13 cellular contexts compared by ENCODE assay signal in the genomic region with DNA sequence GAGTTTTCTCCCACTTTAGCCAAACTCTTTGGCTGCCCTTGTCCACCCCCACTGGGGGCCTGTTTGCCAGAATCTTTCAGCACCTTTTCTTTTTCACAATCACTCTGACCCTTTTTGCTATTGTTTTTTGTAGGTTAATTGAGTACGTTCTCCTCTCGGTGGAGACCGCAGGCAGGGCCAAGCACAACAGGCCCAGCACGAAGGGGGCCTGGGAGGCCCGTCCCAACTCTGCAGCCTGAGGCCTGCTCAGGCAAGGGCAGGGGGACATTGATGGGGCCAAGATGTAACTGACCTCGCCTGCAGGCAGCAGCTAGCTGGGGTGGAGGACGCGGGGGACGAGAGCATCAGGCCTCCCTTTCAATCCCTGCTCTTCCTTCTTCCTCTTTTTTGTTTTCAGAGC. TPM values are rescaled to one million over a fixed set of nuclear protein-coding genes. Genes with fewer than 3 reads are reported as not detected.
DNase-seq lines count a peak whose midpoint lies in the region; ATAC-seq, FAIRE-seq and TF ChIP-seq lines count a peak whose summit lies in the region.
"Had no signal": no experiment of that assay in that cellular context is flagged by ENCODE, and none has a peak within 500 bp of the region (broad histone marks: within the 10 kb centered on the region; RNA-seq: fewer than 3 reads in every experiment).

No MANE protein-coding gene starts in this region.

- DNase-seq in HepG2 (ENCODE audit: low spot score) (no peak), right lobe of liver (no peak), osteocyte (ENCODE audit: extremely low spot score, unreplicated experiment) (no peak), cerebellar nuclear complex (lab: John Stamatoyannopoulos, UW) (no peak), coronary artery (ENCODE audit: low spot score) (no peak)
- DNase-seq: 8988T; AML-193; CD4-positive, CD25-positive, alpha-beta regulatory T cell; DMS53 had no signal

- TF ChIP-seq CTCF in HepG2 (CRISPR knock-in tag; IDR thresholded peaks at IDR 0.05) = no peak
- no peak for TF ChIP-seq CTCF in right lobe of liver (IDR thresholded peaks at IDR 0.05)
- no peak for TF ChIP-seq CTCF in nephron (IDR thresholded peaks at IDR 0.05; ENCODE audit: unreplicated experiment in 3 of 3)
- no peak for TF ChIP-seq CTCF in osteocyte (IDR thresholded peaks at IDR 0.05)
- no peak for TF ChIP-seq CTCF in coronary artery (IDR thresholded peaks at IDR 0.05)

- ATAC-seq in HepG2 = peak; percentile 20; the same call in 1 of the 3 replicates
- no peak for ATAC-seq in right lobe of liver
- no peak for ATAC-seq in HG03378 (IDR thresholded peaks at IDR 0.05; ENCODE audit: unreplicated experiment)

- no peak overlapping the region for H3K4me2 ChIP-seq in HepG2 (ENCODE audit: low read depth, low read length)
- H3K4me2 ChIP-seq: BLaER1 had no signal

- H2AFZ ChIP-seq in HepG2 (ENCODE audit: low read length) = no peak overlapping the region

- CTCF ChIA-PET in HepG2 (lab: Yijun Ruan, JAX; ENCODE audit: low intra/inter-chr PET ratio, low total read pairs) = interaction anchor here (2.8 kb wide), 1 partner anchor 393 kb away, joined by 28 read pairs; no protein-coding TSS in a partner anchor

- WGBS in HepG2 (ENCODE audit: low lambda C conversion rate) = 20% methylated on average over 9 of the region's 9 CpGs
- WGBS in right lobe of liver (ENCODE audit: insufficient coverage, low coverage, low lambda C conversion rate, missing lambda C conversion rate) = 57% methylated on average over 7 of the region's 9 CpGs

- peaks cover 4 to 31% of the 10 kb centered on the region in 2 experiments; a peak in 4 of 5 replicates for H3K27me3 ChIP-seq in HepG2 (ENCODE audit: control insufficient read depth in 1 of 2, insufficient read depth in 2 of 2, low read length in 2 of 2)
- no peaks in the 10 kb centered on the region for H3K27me3 ChIP-seq in right lobe of liver
- H3K27me3 ChIP-seq: BLaER1 had no signal

- no peak for FAIRE-seq in HepG2 (lab: Jason Lieb, UNC)
- FAIRE-seq: H54 had no signal

- H3K4me1 ChIP-seq in HepG2 (ENCODE audit: insufficient read depth, low read length) (no peaks in the 10 kb centered on the region), right lobe of liver (no peaks in the 10 kb centered on the region)

- POLR2A ChIA-PET in HepG2 (lab: Yijun Ruan, JAX) = no interaction called here

- no peak overlapping the region for H3K4me3 ChIP-seq in HepG2 (replicated peaks in 1 of 3; ENCODE audit: insufficient read depth in 1 of 3, low read depth in 2 of 3, low read length in 3 of 3)
- H3K4me3 ChIP-seq in right lobe of liver = no peak overlapping the region
- H3K4me3 ChIP-seq in coronary artery = no peak overlapping the region
- H3K4me3 ChIP-seq: BLaER1 had no signal

- H3K9me3 Mint-ChIP-seq in nephron (no peaks in the 10 kb centered on the region), osteocyte (ENCODE audit: unreplicated experiment) (no peaks in the 10 kb centered on the region)

- H3K27ac ChIP-seq in HepG2 (ENCODE audit: extremely low read length, insufficient read depth, low read length) (no peak overlapping the region), right lobe of liver (no peak overlapping the region), coronary artery (no peak overlapping the region)
- H3K27ac ChIP-seq: BLaER1 had no signal

- H3K27ac Mint-ChIP-seq in nephron (peak overlapping the region in 2 of 3 experiments; percentile 47 to 84), osteocyte (ENCODE audit: unreplicated experiment) (peak overlapping the region; percentile 33)
- H3K27ac Mint-ChIP-seq: CD4-positive, CD25-positive, alpha-beta regulatory T cell had no signal

- in situ Hi-C loops in HepG2 (cut with HindIII; ENCODE audit: extremely low pct_ligation_motif_present, low pct_unique_long_range_greater_than_20kb) = loop anchor here (5.0 to 25.0 kb wide), 2 partner anchors 390 to 630 kb away; no protein-coding TSS in a partner anchor

- H3K36me3 ChIP-seq in HepG2 (replicated peaks in 1 of 2; ENCODE audit: control insufficient read depth in 1 of 2, insufficient read depth in 2 of 2, low read length in 2 of 2) (no peaks in the 10 kb centered on the region), right lobe of liver (no peaks in the 10 kb centered on the region)
- H3K36me3 ChIP-seq: BLaER1 had no signal

- TF ChIP-seq POLR2A in HepG2 (IDR thresholded peaks at IDR 0.05; ENCODE audit: insufficient read depth in 1 of 2, low read depth in 2 of 2, low read length in 2 of 2) (no peak), right lobe of liver (IDR thresholded peaks at IDR 0.05) (no peak)

- no peaks in the 10 kb centered on the region for H3K36me3 Mint-ChIP-seq in nephron (ENCODE audit: low read depth)
- no peaks in the 10 kb centered on the region for H3K36me3 Mint-ChIP-seq in osteocyte (ENCODE audit: unreplicated experiment)
- H3K36me3 Mint-ChIP-seq: CD4-positive, CD25-positive, alpha-beta regulatory T cell had no signal

- intact Hi-C loops in HepG2 (cut with micrococcal nuclease; ENCODE audit: unreplicated experiment) (no loop called here), right lobe of liver (cut with DNase I) (loop anchor here in 1 of 2 donors (5.0 kb wide), 1 partner anchor 395 kb away; no protein-coding TSS in a partner anchor)

- TF ChIP-seq EP300 in HepG2 (IDR thresholded peaks at IDR 0.05; ENCODE audit: low read depth in 2 of 2, low read length in 2 of 2) (no peak), HepG2 (CRISPR knock-in tag; IDR thresholded peaks at IDR 0.05; ENCODE audit: borderline replicate concordance) (no peak)

- H3K4me1 Mint-ChIP-seq in nephron (peaks cover 35% of the 10 kb centered on the region), osteocyte (ENCODE audit: unreplicated experiment) (peaks cover 11% of the 10 kb centered on the region)

- no TSS peak for BruUV-seq in HepG2 (replicated peaks; lab: Mats Ljungman, UMichigan)

- no peak overlapping the region for H3K4me3 Mint-ChIP-seq in nephron
- H3K4me3 Mint-ChIP-seq in osteocyte (ENCODE audit: unreplicated experiment) = no peak overlapping the region

- no peaks in the 10 kb centered on the region for H3K79me2 ChIP-seq in HepG2 (ENCODE audit: insufficient read depth, low read length)

- TF ChIP-seq RAD21 in HepG2 (CRISPR knock-in tag; IDR thresholded peaks at IDR 0.05) = no peak

- H3K27me3 Mint-ChIP-seq in nephron (ENCODE audit: low read depth) (peaks cover 10% of the 10 kb centered on the region), osteocyte (ENCODE audit: unreplicated experiment) (peaks cover 13% of the 10 kb centered on the region)

- H3K9ac ChIP-seq in HepG2 (ENCODE audit: insufficient read depth, low read depth, low read length) = no peak overlapping the region
- H3K9ac ChIP-seq: BLaER1 had no signal

- no peaks in the 10 kb centered on the region for H4K20me1 ChIP-seq in HepG2 (ENCODE audit: insufficient read depth, low read length)
- H4K20me1 ChIP-seq: BLaER1 had no signal

- H3K9me3 ChIP-seq in HepG2 (ENCODE audit: low read length) = no peaks in the 10 kb centered on the region
- H3K9me3 ChIP-seq in right lobe of liver = no peaks in the 10 kb centered on the region
- H3K9me3 ChIP-seq: BLaER1 had no signal

TF ChIP-seq in HepG2, 621 proteins besides CTCF, POLR2A, EP300 and RAD21 (continues in another document):
- no peak for TF ChIP-seq ZNF75D (CRISPR knock-in tag; IDR thresholded peaks at IDR 0.05; ENCODE audit: borderline replicate concordance)
- TF ChIP-seq, protein P1, sequence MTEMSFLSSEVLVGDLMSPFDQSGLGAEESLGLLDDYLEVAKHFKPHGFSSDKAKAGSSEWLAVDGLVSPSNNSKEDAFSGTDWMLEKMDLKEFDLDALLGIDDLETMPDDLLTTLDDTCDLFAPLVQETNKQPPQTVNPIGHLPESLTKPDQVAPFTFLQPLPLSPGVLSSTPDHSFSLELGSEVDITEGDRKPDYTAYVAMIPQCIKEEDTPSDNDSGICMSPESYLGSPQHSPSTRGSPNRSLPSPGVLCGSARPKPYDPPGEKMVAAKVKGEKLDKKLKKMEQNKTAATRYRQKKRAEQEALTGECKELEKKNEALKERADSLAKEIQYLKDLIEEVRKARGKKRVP (CRISPR knock-in tag; IDR thresholded peaks at IDR 0.05) = no peak
- TF ChIP-seq, protein P2, sequence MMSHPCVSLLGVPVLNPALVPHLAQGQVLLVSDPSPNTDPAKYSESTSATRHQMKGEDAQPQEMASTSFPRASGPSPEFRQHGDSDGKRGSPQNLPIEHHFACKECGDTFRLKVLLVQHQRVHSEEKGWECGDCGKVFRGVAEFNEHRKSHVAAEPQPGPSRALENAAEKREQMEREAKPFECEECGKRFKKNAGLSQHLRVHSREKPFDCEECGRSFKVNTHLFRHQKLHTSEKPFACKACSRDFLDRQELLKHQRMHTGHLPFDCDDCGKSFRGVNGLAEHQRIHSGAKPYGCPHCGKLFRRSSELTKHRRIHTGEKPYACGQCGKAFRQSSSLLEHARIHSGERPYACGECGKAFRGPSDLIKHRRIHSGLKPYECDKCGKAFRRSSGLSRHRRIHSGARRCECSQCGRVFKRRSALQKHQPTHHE (CRISPR knock-in tag; IDR thresholded peaks at IDR 0.05; ENCODE audit: borderline replicate concordance) = no peak
- no peak for TF ChIP-seq ZNF879 (CRISPR knock-in tag; IDR thresholded peaks at IDR 0.05)
- TF ChIP-seq PRMT3 (CRISPR knock-in tag; IDR thresholded peaks at IDR 0.05; ENCODE audit: borderline replicate concordance, low read depth) = no peak

RNA-seq across cellular contexts. Expression of a gene that starts 47.7 kb away (rescaled TPM):
- 9.6 and 16.0 TPM in 2 replicates for total RNA-seq in HepG2 (2016; rRNA removed; fragmentation: Illumina TruSeq; extraction: Trizol)
- total RNA-seq in HepG2 (2016; cell fraction: cytosol; rRNA removed; fragmentation: Illumina TruSeq; extraction: Trizol; ENCODE audit: low read depth) = 12.4 and 15.5 TPM in 2 replicates
- total RNA-seq in HepG2 (2016; cell fraction: insoluble cytoplasmic fraction; rRNA removed; fragmentation: Illumina TruSeq; extraction: Trizol) = 7.8 and 15.9 TPM in 2 replicates
- total RNA-seq in HepG2 (2016; cell fraction: membrane; rRNA removed; fragmentation: Illumina TruSeq; extraction: Trizol) = 13.5 and 14.9 TPM in 2 replicates
- 16.7 and 19.1 TPM in 2 replicates for total RNA-seq in HepG2 (2016; cell fraction: nucleus; rRNA removed; fragmentation: Illumina TruSeq; extraction: Trizol)
- polyA plus RNA-seq in HepG2 (2011; rRNA removed) = 16.7 and 18.4 TPM in 2 replicates
- polyA plus RNA-seq in HepG2 (2011; cell fraction: cytosol; rRNA removed) = 13.3 and 15.0 TPM in 2 replicates
- polyA plus RNA-seq in HepG2 (2011; cell fraction: nucleus; rRNA removed) = 17.7 and 19.3 TPM in 2 replicates
- 9.6 and 17.7 TPM in 2 replicates for polyA plus RNA-seq in HepG2 (2012)
- 13.4 and 16.9 TPM in 2 replicates for polyA plus RNA-seq in HepG2 (2016; cell fraction: cytosol; fragmentation: Illumina TruSeq; extraction: Trizol; ENCODE audit: low read depth)
- 8.0 and 9.1 TPM in 2 replicates for polyA plus RNA-seq in HepG2 (2016; cell fraction: insoluble cytoplasmic fraction; fragmentation: Illumina TruSeq; extraction: Trizol; ENCODE audit: low read depth)
- polyA plus RNA-seq in HepG2 (2016; cell fraction: membrane; fragmentation: Illumina TruSeq; extraction: Trizol; ENCODE audit: low read depth) = 10.5 and 11.4 TPM in 2 replicates
- polyA plus RNA-seq in HepG2 (2016; cell fraction: nucleus; fragmentation: Illumina TruSeq; extraction: Trizol; ENCODE audit: insufficient read depth, low read depth) = 19.6 and 21.1 TPM in 2 replicates
- polyA minus RNA-seq in HepG2 (2011; rRNA and poly(A)+ RNA removed; ENCODE audit: low replicate concordance) = 56.1 TPM in 1 of 2 replicates, not detected in the other
- 17.8 and 20.0 TPM in 2 replicates for polyA minus RNA-seq in HepG2 (2011; cell fraction: cytosol; rRNA and poly(A)+ RNA removed)
- 22.7 and 27.8 TPM in 2 replicates for polyA minus RNA-seq in HepG2 (2011; cell fraction: nucleus; rRNA and poly(A)+ RNA removed)
- 10 to 100 TPM; 35.4 to 47.3 (median 42.7) TPM for total RNA-seq in right lobe of liver
- total RNA-seq in osteocyte = 21.6 and 24.8 TPM in 2 replicates
- total RNA-seq: CD4-positive, CD25-positive, alpha-beta regulatory T cell had no signal
- polyA plus RNA-seq: CD4-positive, CD25-positive, alpha-beta regulatory T cell had no signal
